ENCODE assay signal across 1 cellular context in genomic region chr20:13800728-13801134, GRCh38.
TF ChIP-seq lines count a peak whose summit lies in the region.

No MANE protein-coding gene starts in this region.

TF ChIP-seq in GM23338, 12 proteins besides CTCF, POLR2A, EP300 and RAD21 (continued from another document):
- no peak for TF ChIP-seq REST (IDR thresholded peaks at IDR 0.05; ENCODE audit: unreplicated experiment)
